1 cellular context compared by ENCODE assay signal in genomic region chr6:43053545-43054205, GRCh38.
TF ChIP-seq lines count a peak whose summit lies in the region.

Gene CUL7, minus strand, starts transcription at chr6:43053851. Its CDS starts 1,063 bp downstream, at chr6:43052788.

TF ChIP-seq in HepG2, 621 proteins besides CTCF, POLR2A, EP300 and RAD21 (continued from another document and continues in another):
- peak; percentile 86; the same call in 1 of the 2 replicates for TF ChIP-seq FUBP1 (CRISPR knock-in tag; IDR thresholded peaks at IDR 0.05; ENCODE audit: borderline replicate concordance)
- peak; percentile 90 for TF ChIP-seq RELA (CRISPR knock-in tag; IDR thresholded peaks at IDR 0.05)
- peak; percentile 81 for TF ChIP-seq ZC3H4 (CRISPR knock-in tag; IDR thresholded peaks at IDR 0.05; ENCODE audit: borderline replicate concordance)
- peak; percentile 98 for TF ChIP-seq YEATS4 (CRISPR knock-in tag; IDR thresholded peaks at IDR 0.05; ENCODE audit: borderline replicate concordance)
- TF ChIP-seq EZH2 (conservative IDR thresholded peaks at IDR 0.05; ENCODE audit: low read depth, low read length), result no peak
- no peak for TF ChIP-seq CBX2 (IDR thresholded peaks at IDR 0.05; ENCODE audit: low read depth, low read length)
- TF ChIP-seq CBX2 (CRISPR knock-in tag; IDR thresholded peaks at IDR 0.05; ENCODE audit: low read depth), result peak; percentile 66; the same call in 1 of the 2 replicates
- TF ChIP-seq CENPX (CRISPR knock-in tag; IDR thresholded peaks at IDR 0.05), result no peak
- TF ChIP-seq MEIS2 (CRISPR knock-in tag; IDR thresholded peaks at IDR 0.05), result peak; percentile 86; the same call in 1 of the 2 replicates
- no peak for TF ChIP-seq ZNF382 (CRISPR knock-in tag; IDR thresholded peaks at IDR 0.05; ENCODE audit: borderline replicate concordance)
- TF ChIP-seq ETV6 (CRISPR knock-in tag; conservative IDR thresholded peaks at IDR 0.05), result peak; percentile 100
- no peak for TF ChIP-seq DNMT1 (CRISPR knock-in tag; IDR thresholded peaks at IDR 0.05)
- no peak for TF ChIP-seq ZNF260 (CRISPR knock-in tag; IDR thresholded peaks at IDR 0.05; ENCODE audit: borderline replicate concordance, low read depth)
- peak; percentile 97; the same call in 1 of the 2 replicates for TF ChIP-seq ARHGAP35 (CRISPR knock-in tag; IDR thresholded peaks at IDR 0.05; ENCODE audit: borderline replicate concordance)
- TF ChIP-seq ZNF33A (CRISPR knock-in tag; IDR thresholded peaks at IDR 0.05; ENCODE audit: borderline replicate concordance), result 0 out of 2 replicates have a peak, but pooled peaks have one; percentile 72
- peak; percentile 71; the same call in 1 of the 2 replicates for TF ChIP-seq ZBTB44 (CRISPR knock-in tag; IDR thresholded peaks at IDR 0.05)
- 0 out of 2 replicates have a peak, but pooled peaks have one; percentile 30 for TF ChIP-seq ISX (CRISPR knock-in tag; conservative IDR thresholded peaks at IDR 0.05)
- peak; percentile 47; the same call in 1 of the 2 replicates for TF ChIP-seq ZBTB8A (CRISPR knock-in tag; IDR thresholded peaks at IDR 0.05; ENCODE audit: borderline replicate concordance, low read depth)
- peak; percentile 77 for TF ChIP-seq NCOA1 (CRISPR knock-in tag; IDR thresholded peaks at IDR 0.05)
- TF ChIP-seq MXI1 (IDR thresholded peaks at IDR 0.05; ENCODE audit: borderline replicate concordance, low read depth, low read length), result peak; percentile 93; the same call in 1 of the 3 replicates
- no peak for TF ChIP-seq SMAD9 (CRISPR knock-in tag; IDR thresholded peaks at IDR 0.05)
- no peak for TF ChIP-seq SRSF4 (IDR thresholded peaks at IDR 0.05; ENCODE audit: low read depth, low read length, poor library complexity, severe bottlenecking)
- TF ChIP-seq ZSCAN25 (CRISPR knock-in tag; IDR thresholded peaks at IDR 0.05), result peak; percentile 77; the same call in 1 of the 2 replicates
- TF ChIP-seq AHDC1 (CRISPR knock-in tag; IDR thresholded peaks at IDR 0.05; ENCODE audit: borderline replicate concordance), result peak; percentile 40; the same call in 1 of the 2 replicates
- TF ChIP-seq ISL2 (CRISPR knock-in tag; IDR thresholded peaks at IDR 0.05), result peak; percentile 56; the same call in 1 of the 2 replicates
- TF ChIP-seq THAP8 (CRISPR knock-in tag; IDR thresholded peaks at IDR 0.05; ENCODE audit: borderline replicate concordance), result peak; percentile 96; the same call in 1 of the 2 replicates
- TF ChIP-seq MAF1 (CRISPR knock-in tag; IDR thresholded peaks at IDR 0.05; ENCODE audit: borderline replicate concordance), result peak; percentile 58; the same call in 1 of the 2 replicates
- no peak for TF ChIP-seq ZNF558 (CRISPR knock-in tag; IDR thresholded peaks at IDR 0.05; ENCODE audit: borderline replicate concordance)
- TF ChIP-seq ZNF552 (CRISPR knock-in tag; IDR thresholded peaks at IDR 0.05; ENCODE audit: borderline replicate concordance), result peak; percentile 77; the same call in 1 of the 2 replicates
- TF ChIP-seq HMGA1 (CRISPR knock-in tag; conservative IDR thresholded peaks at IDR 0.05), result no peak
- TF ChIP-seq FOXA3 (CRISPR knock-in tag; IDR thresholded peaks at IDR 0.05), result peak; percentile 74
- peak; percentile 97 for TF ChIP-seq AHR (CRISPR knock-in tag; IDR thresholded peaks at IDR 0.05)
- peak; percentile 91 for TF ChIP-seq SIN3A (IDR thresholded peaks at IDR 0.05; ENCODE audit: borderline replicate concordance, low read depth, low read length)
- TF ChIP-seq ZNF550 (CRISPR knock-in tag; IDR thresholded peaks at IDR 0.05; ENCODE audit: borderline replicate concordance), result 0 out of 2 replicates have a peak, but pooled peaks have one; percentile 4
- TF ChIP-seq POLR2G (IDR thresholded peaks at IDR 0.05; ENCODE audit: low read depth, low read length), result peak; percentile 99
- peak; percentile 100 for TF ChIP-seq RBFOX2 (IDR thresholded peaks at IDR 0.05; ENCODE audit: low read depth, low read length)
- peak; percentile 85 for TF ChIP-seq ZNF768 (CRISPR knock-in tag; IDR thresholded peaks at IDR 0.05)
- TF ChIP-seq ZNF646 (CRISPR knock-in tag; IDR thresholded peaks at IDR 0.05), result no peak
- peak; percentile 86; the same call in 1 of the 2 replicates for TF ChIP-seq KLF12 (CRISPR knock-in tag; IDR thresholded peaks at IDR 0.05; ENCODE audit: borderline replicate concordance)
- peak; percentile 86 for TF ChIP-seq IRF9 (CRISPR knock-in tag; IDR thresholded peaks at IDR 0.05; ENCODE audit: borderline replicate concordance)
- TF ChIP-seq CHCHD3 (CRISPR knock-in tag; IDR thresholded peaks at IDR 0.05), result peak; percentile 61
- TF ChIP-seq PBX2 (CRISPR knock-in tag; IDR thresholded peaks at IDR 0.05), result no peak
- no peak for TF ChIP-seq MED8 (CRISPR knock-in tag; IDR thresholded peaks at IDR 0.05; ENCODE audit: insufficient replicate concordance)
- TF ChIP-seq RFX3 (CRISPR knock-in tag; IDR thresholded peaks at IDR 0.05), result peak; percentile 53
